ENCODE assay signal across 23 cellular contexts in the genomic region with DNA sequence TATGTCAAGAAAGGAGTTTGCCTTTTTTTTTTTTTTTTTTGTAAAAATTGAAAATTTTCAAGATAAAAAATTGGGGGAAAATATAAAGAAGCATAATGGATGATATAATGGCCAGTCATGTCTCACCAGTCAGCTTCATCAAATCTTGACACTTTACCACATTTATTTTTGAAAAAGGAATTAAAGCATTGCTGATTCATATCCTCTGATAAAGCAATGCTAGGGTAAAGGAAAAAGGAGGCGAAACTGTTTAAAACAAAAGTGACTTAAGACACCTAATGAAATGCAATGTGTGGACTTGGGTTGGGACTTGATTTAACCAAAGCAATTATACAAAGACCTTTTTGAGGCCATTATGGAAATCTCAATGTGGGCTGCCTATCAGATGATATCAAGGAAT.
DNase-seq lines count a peak whose midpoint lies in the region; ATAC-seq lines count a peak whose summit lies in the region.
"Had no signal": no experiment of that assay in that cellular context is flagged by ENCODE, and none has a peak within 500 bp of the region (broad histone marks: within the 10 kb centered on the region; RNA-seq: fewer than 3 reads in every experiment).

No MANE protein-coding gene starts in this region.

- DNase-seq in T-helper 1 cell: no peak
- peak; percentile 27 for DNase-seq in LHCN-M2 (ENCODE audit: low read depth)
- DNase-seq in activated naive CD8-positive, alpha-beta T cell treated with anti-CD3 and anti-CD28 coated beads, Interleukin-2, amount 50 U/mL, for 24 hours: no peak
- no peak for DNase-seq in immature natural killer cell
- no peak for DNase-seq in sciatic nerve (ENCODE audit: low spot score)
- DNase-seq: 8988T; activated CD4-positive, alpha-beta T cell treated with anti-CD3 and anti-CD28 coated beads for 4 hours; activated CD8-positive, alpha-beta memory T cell treated with anti-CD3 and anti-CD28 coated beads, Interleukin-2, amount 50 U/mL, for 4 hours; activated effector memory CD4-positive, alpha-beta T cell treated with anti-CD3 and anti-CD28 coated beads, Interleukin-2, amount 50 U/mL, for 16 hours; amniotic stem cell; caudate nucleus; gastrocnemius medialis; hippocampal formation; NCI-H146; NCI-H2171 treated with DMSO at 0.1 percent for 48 hours; NCI-H526 treated with DMSO at 0.1 percent for 48 hours; posterior cingulate gyrus; substantia nigra; upper lobe of right lung had no signal

- H3K36me3 Mint-ChIP-seq in T-helper 1 cell treated with Interleukin-12 subunit alpha and Interleukin-12 subunit beta and Interleukin-4 antibody, amounts not matched to agents 30 μg/mL and 1 μg/mL, for 36 hours (ENCODE audit: low read depth): peaks cover 9% of the 10 kb centered on the region
- peaks cover 11% of the 10 kb centered on the region for H3K36me3 Mint-ChIP-seq in activated naive CD8-positive, alpha-beta T cell treated with anti-CD3 and anti-CD28 coated beads, Interleukin-2, amount 50 U/mL, for 24 hours (ENCODE audit: low read depth)
- H3K36me3 Mint-ChIP-seq in immature natural killer cell: peaks cover 11 to 15% (median 15%) of the 10 kb centered on the region in 3 donors

- H3K27ac Mint-ChIP-seq in T-helper 1 cell treated with Interleukin-12 subunit alpha and Interleukin-12 subunit beta and Interleukin-4 antibody, amounts not matched to agents 30 μg/mL and 1 μg/mL, for 36 hours: peak overlapping the region; percentile 92
- H3K27ac Mint-ChIP-seq in activated naive CD8-positive, alpha-beta T cell treated with anti-CD3 and anti-CD28 coated beads, Interleukin-2, amount 50 U/mL, for 24 hours: peak overlapping the region; percentile 74
- peak overlapping the region; percentile 94 to 100 (median 98) for H3K27ac Mint-ChIP-seq in immature natural killer cell

- intact Hi-C loops in sciatic nerve (cut with DNase I): no loop called here

- H3K4me3 Mint-ChIP-seq in T-helper 1 cell treated with Interleukin-12 subunit alpha and Interleukin-12 subunit beta and Interleukin-4 antibody, amounts not matched to agents 30 μg/mL and 1 μg/mL, for 36 hours: no peak overlapping the region
- no peak overlapping the region for H3K4me3 Mint-ChIP-seq in activated naive CD8-positive, alpha-beta T cell treated with anti-CD3 and anti-CD28 coated beads, Interleukin-2, amount 50 U/mL, for 24 hours
- H3K4me3 Mint-ChIP-seq in immature natural killer cell: peak overlapping the region; percentile 72 to 88 (median 80)

- H3K4me1 Mint-ChIP-seq in T-helper 1 cell treated with Interleukin-12 subunit alpha and Interleukin-12 subunit beta and Interleukin-4 antibody, amounts not matched to agents 30 μg/mL and 1 μg/mL, for 36 hours (ENCODE audit: low read depth): peaks cover 63% of the 10 kb centered on the region
- H3K4me1 Mint-ChIP-seq in activated naive CD8-positive, alpha-beta T cell treated with anti-CD3 and anti-CD28 coated beads, Interleukin-2, amount 50 U/mL, for 24 hours: peaks cover 80% of the 10 kb centered on the region
- peaks cover 97 to 99% of the 10 kb centered on the region in 2 donors for H3K4me1 Mint-ChIP-seq in immature natural killer cell

- H3K9me3 Mint-ChIP-seq in T-helper 1 cell treated with Interleukin-12 subunit alpha and Interleukin-12 subunit beta and Interleukin-4 antibody, amounts not matched to agents 30 μg/mL and 1 μg/mL, for 36 hours: peaks cover 5% of the 10 kb centered on the region
- H3K9me3 Mint-ChIP-seq in activated naive CD8-positive, alpha-beta T cell treated with anti-CD3 and anti-CD28 coated beads, Interleukin-2, amount 50 U/mL, for 24 hours: no peaks in the 10 kb centered on the region
- H3K9me3 Mint-ChIP-seq in immature natural killer cell: no peaks in the 10 kb centered on the region

- ATAC-seq in activated naive CD8-positive, alpha-beta T cell treated with anti-CD3 and anti-CD28 coated beads, Interleukin-2, amount 50 U/mL, for 24 hours: no peak
- ATAC-seq in sciatic nerve: no peak
- ATAC-seq in HG02798 (IDR thresholded peaks at IDR 0.05; ENCODE audit: poor library complexity, unreplicated experiment): no peak
- ATAC-seq in GM18870 (IDR thresholded peaks at IDR 0.05; ENCODE audit: unreplicated experiment): no peak
- ATAC-seq: gastrocnemius medialis, K562, upper lobe of right lung had no signal

- H3K27me3 Mint-ChIP-seq in T-helper 1 cell treated with Interleukin-12 subunit alpha and Interleukin-12 subunit beta and Interleukin-4 antibody, amounts not matched to agents 30 μg/mL and 1 μg/mL, for 36 hours (ENCODE audit: low read depth): no peaks in the 10 kb centered on the region
- H3K27me3 Mint-ChIP-seq in activated naive CD8-positive, alpha-beta T cell treated with anti-CD3 and anti-CD28 coated beads, Interleukin-2, amount 50 U/mL, for 24 hours: no peaks in the 10 kb centered on the region
- peaks cover 7 to 24% (median 18%) of the 10 kb centered on the region in 3 donors for H3K27me3 Mint-ChIP-seq in immature natural killer cell (ENCODE audit: low read depth in 3 of 3)

Comparison
In these comparisons a context has a peak if more than half of its experiments do, and no peak if none do; other contexts are left out.
1. H3K4me3 Mint-ChIP-seq: peak in immature natural killer cell (5 of 5); none in T-helper 1 cell treated with Interleukin-12 subunit alpha and Interleukin-12 subunit beta and Interleukin-4 antibody, amounts not matched to agents 30 μg/mL and 1 μg/mL, for 36 hours (single experiment) and activated naive CD8-positive, alpha-beta T cell treated with anti-CD3 and anti-CD28 coated beads, Interleukin-2, amount 50 U/mL, for 24 hours (single experiment).
2. Peak in every context shown above with its lines, with median percentiles within 50 percentile points of each other: H3K27ac Mint-ChIP-seq.